Comparison of ENCODE assay signal across 19 cellular contexts in genomic region chr20:61976275-61976649, GRCh38.
"Had no signal": no experiment of that assay in that cellular context is flagged by ENCODE, and none has a peak within 500 bp of the region (broad histone marks: within the 10 kb centered on the region; RNA-seq: fewer than 3 reads in every experiment).

No MANE protein-coding gene starts in this region.

- H3K4me3 Mint-ChIP-seq: activated naive CD4-positive, alpha-beta T cell treated with anti-CD3 and anti-CD28 coated beads, Interleukin-2, amount 10 ng/mL, durations not matched to agents 7 days and 5 days; activated naive CD8-positive, alpha-beta T cell treated with anti-CD3 and anti-CD28 coated beads, Interleukin-2, amount 50 U/mL, for 24 hours; immature natural killer cell; naive thymus-derived CD8-positive, alpha-beta T cell had no signal

- H3K9me3 ChIP-seq: breast epithelium, esophagus muscularis mucosa, heart right ventricle, tibial nerve had no signal

- ATAC-seq: activated naive CD8-positive, alpha-beta T cell treated with anti-CD3 and anti-CD28 coated beads, Interleukin-2, amount 50 U/mL, for 24 hours; heart right ventricle; naive thymus-derived CD8-positive, alpha-beta T cell; stimulated activated naive CD8-positive, alpha-beta T cell treated with anti-CD3 and anti-CD28 coated beads, Interleukin-15, Interleukin-2, amounts not matched to agents 100 U/mL and 50 U/mL, for 24 hours had no signal

- H3K27me3 Mint-ChIP-seq: activated naive CD4-positive, alpha-beta T cell treated with anti-CD3 and anti-CD28 coated beads, Interleukin-2, amount 10 ng/mL, durations not matched to agents 7 days and 5 days; activated naive CD8-positive, alpha-beta T cell treated with anti-CD3 and anti-CD28 coated beads, Interleukin-2, amount 50 U/mL, for 24 hours; naive thymus-derived CD8-positive, alpha-beta T cell had no signal

- H3K27me3 ChIP-seq: breast epithelium, esophagus muscularis mucosa, heart right ventricle, tibial nerve had no signal

- H3K4me1 ChIP-seq: breast epithelium, esophagus muscularis mucosa had no signal

- H3K27ac Mint-ChIP-seq: activated naive CD4-positive, alpha-beta T cell treated with anti-CD3 and anti-CD28 coated beads, Interleukin-2, amount 10 ng/mL, durations not matched to agents 7 days and 5 days; activated naive CD8-positive, alpha-beta T cell treated with anti-CD3 and anti-CD28 coated beads, Interleukin-2, amount 50 U/mL, for 24 hours; immature natural killer cell; naive thymus-derived CD8-positive, alpha-beta T cell had no signal

- H3K4me3 ChIP-seq: breast epithelium, esophagus muscularis mucosa, heart right ventricle, tibial nerve had no signal

- DNase-seq: activated CD4-positive, alpha-beta T cell treated with anti-CD3 and anti-CD28 coated beads for 1 hour; activated CD8-positive, alpha-beta memory T cell treated with anti-CD3 and anti-CD28 coated beads for 24 hours; activated CD8-positive, alpha-beta memory T cell treated with anti-CD3 and anti-CD28 coated beads, Interleukin-2, amount 50 U/mL, for 48 hours; activated effector memory CD4-positive, alpha-beta T cell treated with Interleukin-2 at 50 U/mL for 16 hours; activated naive CD4-positive, alpha-beta T cell treated with anti-CD3 and anti-CD28 coated beads, Interleukin-2, amount 10 ng/mL, durations not matched to agents 7 days and 5 days; activated naive CD8-positive, alpha-beta T cell treated with anti-CD3 and anti-CD28 coated beads, Interleukin-2, amount 50 U/mL, for 24 hours; activated T-cell treated with anti-CD3 and anti-CD28 coated beads, Interleukin-2, amount 50 U/mL, for 48 hours; cerebellar nuclear complex; effector CD4-positive, alpha-beta T cell; heart right ventricle; immature natural killer cell; mesendoderm; naive thymus-derived CD8-positive, alpha-beta T cell; stimulated activated CD4-positive, alpha-beta T cell treated with anti-CD3 and anti-CD28 coated beads, Interleukin-2, amount 100 ng/mL, for 24 hours; stimulated activated naive CD8-positive, alpha-beta T cell treated with anti-CD3 and anti-CD28 coated beads, Interleukin-15, Interleukin-2, amounts not matched to agents 100 U/mL and 50 U/mL, for 24 hours; T1000 had no signal

- H3K27ac ChIP-seq: breast epithelium, esophagus muscularis mucosa, heart right ventricle, tibial nerve had no signal
